Comparison of ENCODE assay signal across 15 cellular contexts in genomic region chr9:83932851-83933250, GRCh38. TPM values are rescaled to one million over a fixed set of nuclear protein-coding genes. Genes with fewer than 3 reads are reported as not detected.
DNase-seq lines count a peak whose midpoint lies in the region; ATAC-seq and TF ChIP-seq lines count a peak whose summit lies in the region.
"Had no signal": no experiment of that assay in that cellular context is flagged by ENCODE, and none has a peak within 500 bp of the region (broad histone marks: within the 10 kb centered on the region; RNA-seq: fewer than 3 reads in every experiment).

No MANE protein-coding gene starts in this region.

- H3K27me3 ChIP-seq in RWPE2 (ENCODE audit: insufficient read depth, poor library complexity, severe bottlenecking) (no peaks in the 10 kb centered on the region), esophagus squamous epithelium (no peaks in the 10 kb centered on the region)

- no peak for TF ChIP-seq CTCF in GM12865 (IDR thresholded peaks at IDR 0.05; ENCODE audit: insufficient read depth, low read depth, low read length, missing control alignments)
- no peak for TF ChIP-seq CTCF in RWPE2 (IDR thresholded peaks at IDR 0.05; ENCODE audit: poor library complexity, severe bottlenecking)
- TF ChIP-seq CTCF in esophagus squamous epithelium (IDR thresholded peaks at IDR 0.05) = no peak

- 76 to 85% methylated on average over 3 to 5 of the region's 5 CpGs for WGBS in esophagus squamous epithelium, 2 donors

- H3K4me3 ChIP-seq in GM12865 (ENCODE audit: low read depth, low read length) (no peak overlapping the region), RWPE2 (ENCODE audit: severe bottlenecking) (no peak overlapping the region), esophagus squamous epithelium (no peak overlapping the region)

- no peak overlapping the region for H3K4me3 Mint-ChIP-seq in stimulated activated naive B cell treated with anti-CD40 and anti-IgM and Interleukin-4, amounts not matched to agents 10 μg/mL and 1 μg/mL and 100 μg/mL, for 72 hours
- H3K4me3 Mint-ChIP-seq: CD4-positive, alpha-beta T cell; CD8-positive, alpha-beta memory T cell had no signal

- peaks cover 0 to 2% of the 10 kb centered on the region in 2 donors for H3K27me3 Mint-ChIP-seq in stimulated activated naive B cell treated with anti-CD40 and anti-IgM and Interleukin-4, amounts not matched to agents 10 μg/mL and 1 μg/mL and 100 μg/mL, for 72 hours
- H3K27me3 Mint-ChIP-seq: CD4-positive, alpha-beta T cell; CD8-positive, alpha-beta memory T cell had no signal

- H3K36me3 ChIP-seq in RWPE2 (ENCODE audit: low read depth) (peaks cover 5% of the 10 kb centered on the region), esophagus squamous epithelium (no peaks in the 10 kb centered on the region)

- no peak for TF ChIP-seq POLR2A in esophagus squamous epithelium (IDR thresholded peaks at IDR 0.05)

- ATAC-seq in RWPE2 (ENCODE audit: low read depth) = no peak
- ATAC-seq in stimulated activated naive B cell treated with anti-CD40 and anti-IgM and Interleukin-4, amounts not matched to agents 10 μg/mL and 1 μg/mL and 100 μg/mL, for 72 hours (replicated peaks) = peak; percentile 59 to 65
- ATAC-seq in stimulated activated naive CD8-positive, alpha-beta T cell treated with anti-CD3 and anti-CD28 coated beads, Interleukin-15, Interleukin-2, amounts not matched to agents 100 U/mL and 50 U/mL, for 24 hours = no peak

- peak; percentile 42 for DNase-seq in GM12865 (ENCODE audit: low read depth)
- no peak for DNase-seq in RWPE2 (ENCODE audit: low spot score)
- DNase-seq in stimulated activated naive B cell treated with anti-CD40 and anti-IgM and Interleukin-4, amounts not matched to agents 10 μg/mL and 1 μg/mL and 100 μg/mL, for 72 hours = no peak
- no peak for DNase-seq in stimulated activated naive CD8-positive, alpha-beta T cell treated with anti-CD3 and anti-CD28 coated beads, Interleukin-15, Interleukin-2, amounts not matched to agents 100 U/mL and 50 U/mL, for 24 hours
- DNase-seq in esophagus squamous epithelium (lab: John Stamatoyannopoulos, UW) = no peak
- DNase-seq in putamen (ENCODE audit: low spot score) = no peak
- DNase-seq: C1 segment of cervical spinal cord; CD4-positive, alpha-beta T cell; CD8-positive, alpha-beta memory T cell; DMS 273 treated with DMSO at 0.1 percent for 48 hours; DMS79; EL; GDM1; GOT3; HCEC 1CT had no signal

- H3K36me3 Mint-ChIP-seq in stimulated activated naive B cell treated with anti-CD40 and anti-IgM and Interleukin-4, amounts not matched to agents 10 μg/mL and 1 μg/mL and 100 μg/mL, for 72 hours = peaks cover 0 to 3% of the 10 kb centered on the region in 2 donors

- no peaks in the 10 kb centered on the region for H3K9me3 Mint-ChIP-seq in stimulated activated naive B cell treated with anti-CD40 and anti-IgM and Interleukin-4, amounts not matched to agents 10 μg/mL and 1 μg/mL and 100 μg/mL, for 72 hours
- H3K9me3 Mint-ChIP-seq: CD4-positive, alpha-beta T cell; CD8-positive, alpha-beta memory T cell had no signal

- no peak overlapping the region for H3K27ac Mint-ChIP-seq in stimulated activated naive B cell treated with anti-CD40 and anti-IgM and Interleukin-4, amounts not matched to agents 10 μg/mL and 1 μg/mL and 100 μg/mL, for 72 hours
- H3K27ac Mint-ChIP-seq: CD4-positive, alpha-beta T cell; CD8-positive, alpha-beta memory T cell had no signal

- H3K9me3 ChIP-seq in RWPE2 (ENCODE audit: severe bottlenecking) (no peaks in the 10 kb centered on the region), esophagus squamous epithelium (no peaks in the 10 kb centered on the region)

- peaks cover 40% of the 10 kb centered on the region for H3K4me1 ChIP-seq in RWPE2 (ENCODE audit: insufficient read depth, poor library complexity, severe bottlenecking)
- peaks cover 0 to 38% (median 8%) of the 10 kb centered on the region in 3 donors for H3K4me1 ChIP-seq in esophagus squamous epithelium

- intact Hi-C loops in esophagus squamous epithelium (cut with DNase I) = loop anchor here (10.0 kb wide), 1 partner anchor 382 kb away; no protein-coding TSS in a partner anchor

- H3K27ac ChIP-seq in RWPE2 (ENCODE audit: poor library complexity, severe bottlenecking) = peak overlapping the region; percentile 88
- H3K27ac ChIP-seq in esophagus squamous epithelium = no peak overlapping the region

- peaks cover 4 to 17% of the 10 kb centered on the region in 2 donors for H3K4me1 Mint-ChIP-seq in stimulated activated naive B cell treated with anti-CD40 and anti-IgM and Interleukin-4, amounts not matched to agents 10 μg/mL and 1 μg/mL and 100 μg/mL, for 72 hours

RNA-seq across cellular contexts. Expression of gene KIF27, which starts 11.6 kb away (rescaled TPM):
- 1 to 10 TPM; 1.6 to 4.2 (median 3.5) TPM for total RNA-seq in esophagus squamous epithelium

RNA-seq across cellular contexts. Expression of gene HNRNPK, which starts 47.2 kb away (rescaled TPM):
- 100 to 1,000 TPM; 348 to 510 (median 452) TPM for total RNA-seq in esophagus squamous epithelium

RNA-seq across cellular contexts. Expression of gene RMI1, which starts 47.8 kb away (rescaled TPM):
- total RNA-seq in esophagus squamous epithelium = 1 to 10 TPM; 2.8 to 7.3 (median 5.9) TPM

Comparison
In these comparisons a context has a peak if more than half of its experiments do, and no peak if none do; other contexts are left out.
1. ATAC-seq: peak in stimulated activated naive B cell treated with anti-CD40 and anti-IgM and Interleukin-4, amounts not matched to agents 10 μg/mL and 1 μg/mL and 100 μg/mL, for 72 hours (2 of 2); none in RWPE2 (single experiment) and stimulated activated naive CD8-positive, alpha-beta T cell treated with anti-CD3 and anti-CD28 coated beads, Interleukin-15, Interleukin-2, amounts not matched to agents 100 U/mL and 50 U/mL, for 24 hours (single experiment).